ENCODE assay signal across 17 cellular contexts in the genomic region with DNA sequence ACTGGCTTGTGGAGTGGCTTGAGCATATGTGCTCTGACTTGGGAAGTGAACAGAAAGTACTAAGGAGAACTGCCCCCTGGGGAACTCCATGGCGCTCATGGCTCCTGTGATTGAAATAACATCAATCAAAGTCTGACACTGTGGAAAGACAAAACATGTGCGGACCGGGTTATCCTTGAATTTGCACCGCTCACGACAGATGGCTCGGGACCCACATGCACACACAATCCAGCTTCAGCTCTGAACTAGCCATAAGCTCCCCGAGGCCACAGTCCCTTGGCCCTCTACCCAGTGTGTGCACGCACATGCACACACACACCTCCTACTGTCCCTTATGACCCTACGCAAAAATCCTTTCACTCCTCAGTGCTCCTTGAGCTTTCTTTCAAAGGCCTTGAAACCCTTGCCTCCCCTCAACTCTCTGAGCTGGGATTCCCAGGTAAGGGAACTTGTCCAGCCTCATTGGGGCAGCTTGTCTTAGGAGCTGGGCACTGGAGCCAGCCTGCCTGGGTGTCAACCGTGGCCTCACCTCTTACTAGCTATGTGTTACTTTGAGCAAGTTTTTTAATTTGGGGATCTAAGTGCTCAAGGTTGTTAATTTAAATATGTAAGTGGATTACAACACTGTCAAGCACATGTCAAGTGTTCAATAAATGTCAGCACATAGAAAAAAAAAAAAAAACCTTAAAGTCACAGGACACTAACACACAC. TPM values are rescaled to one million over a fixed set of nuclear protein-coding genes. Genes with fewer than 3 reads are reported as not detected.
DNase-seq lines count a peak whose midpoint lies in the region; ATAC-seq, FAIRE-seq and TF ChIP-seq lines count a peak whose summit lies in the region.
"Had no signal": no experiment of that assay in that cellular context is flagged by ENCODE, and none has a peak within 500 bp of the region (broad histone marks: within the 10 kb centered on the region; RNA-seq: fewer than 3 reads in every experiment).

No MANE protein-coding gene starts in this region.

- H3K36me3 ChIP-seq in kidney (ENCODE audit: control insufficient read depth in 1 of 2, insufficient read depth in 2 of 2, low read length in 2 of 2): no peaks in the 10 kb centered on the region
- H3K36me3 ChIP-seq in adrenal gland (replicated peaks in 1 of 2): no peaks in the 10 kb centered on the region
- H3K36me3 ChIP-seq: uterus had no signal

- no peaks in the 10 kb centered on the region for H3K9me3 ChIP-seq in CD4-positive, alpha-beta T cell (ENCODE audit: control insufficient read depth, low read length)
- no peaks in the 10 kb centered on the region for H3K9me3 ChIP-seq in T-helper 17 cell (ENCODE audit: control insufficient read depth, low read length, poor library complexity, severe bottlenecking)
- H3K9me3 ChIP-seq in kidney (ENCODE audit: control insufficient read depth in 1 of 2, low read length in 2 of 2): no peaks in the 10 kb centered on the region
- H3K9me3 ChIP-seq in adrenal gland (replicated peaks in 1 of 3): no peaks in the 10 kb centered on the region
- H3K9me3 ChIP-seq: uterus had no signal

- ATAC-seq in CD4-positive, alpha-beta T cell (ENCODE audit: poor library complexity): no peak
- no peak for ATAC-seq in T-helper 17 cell
- no peak for ATAC-seq in HG03025 (IDR thresholded peaks at IDR 0.05; ENCODE audit: low FRiP score, unreplicated experiment)

- no peak for FAIRE-seq in kidney (lab: Jason Lieb, UNC)
- FAIRE-seq: islet of Langerhans, K562 had no signal

- POLR2A ChIA-PET in CD4-positive, alpha-beta T cell (lab: Charles Lee): interaction anchor here (1.0 to 10.3 kb wide), 10 partner anchors 16 to 87 kb away, joined by 3 to 749 read pairs (median 8); partner anchors contain the start of genes MAL, MRPS5, ZNF2 and ZNF514

- H3K27me3 Mint-ChIP-seq in CD4-positive, alpha-beta T cell: no peaks in the 10 kb centered on the region
- H3K27me3 Mint-ChIP-seq in T-helper 17 cell (no peaks in the 10 kb centered on the region), CD14-positive monocyte (ENCODE audit: low read depth in 3 of 3) (peaks cover 20 to 37% (median 31%) of the 10 kb centered on the region in 3 donors)

- H3K4me1 Mint-ChIP-seq in CD4-positive, alpha-beta T cell (ENCODE audit: low read depth): peaks cover 69% of the 10 kb centered on the region
- peaks cover 47% of the 10 kb centered on the region for H3K4me1 Mint-ChIP-seq in T-helper 17 cell
- peaks cover 8% of the 10 kb centered on the region for H3K4me1 Mint-ChIP-seq in CD14-positive monocyte

- peak overlapping the region; percentile 76 for H3K4me3 Mint-ChIP-seq in CD4-positive, alpha-beta T cell
- H3K4me3 Mint-ChIP-seq in T-helper 17 cell (peak overlapping the region; percentile 77), CD14-positive monocyte (peak overlapping the region in 1 of 2 donors; percentile 37)

- H3K36me3 Mint-ChIP-seq in CD4-positive, alpha-beta T cell (ENCODE audit: low read depth): no peaks in the 10 kb centered on the region
- no peaks in the 10 kb centered on the region for H3K36me3 Mint-ChIP-seq in T-helper 17 cell (ENCODE audit: low read depth)
- no peaks in the 10 kb centered on the region for H3K36me3 Mint-ChIP-seq in CD14-positive monocyte

- intact Hi-C loops in CD4-positive, alpha-beta T cell (cut with DNase I, micrococcal nuclease): loop anchor here (1.0 to 5.0 kb wide), 3 partner anchors 36 to 79 kb away; partner anchors contain the start of gene ZNF514 (in 1 of the 2)
- intact Hi-C loops in kidney (cut with DNase I): no loop called here
- intact Hi-C loops in CD14-positive monocyte (cut with micrococcal nuclease): no loop called here
- intact Hi-C loops in adrenal gland (cut with DNase I): no loop called here

- TF ChIP-seq CTCF in CD4-positive, alpha-beta T cell (IDR thresholded peaks at IDR 0.05): no peak
- no peak for TF ChIP-seq CTCF in kidney (IDR thresholded peaks at IDR 0.05; ENCODE audit: borderline replicate concordance, extremely low read depth, insufficient read depth)
- no peak for TF ChIP-seq CTCF in CD14-positive monocyte (IDR thresholded peaks at IDR 0.05)
- no peak for TF ChIP-seq CTCF in adrenal gland (IDR thresholded peaks at IDR 0.05)

- no peaks in the 10 kb centered on the region for H3K9me3 Mint-ChIP-seq in CD4-positive, alpha-beta T cell
- H3K9me3 Mint-ChIP-seq in CD14-positive monocyte: peaks cover 0 to 2% (median 0%) of the 10 kb centered on the region in 7 donors

- 42 to 68% (median 51%) methylated on average over 9 to 10 of the region's 10 CpGs for WGBS in adrenal gland, 4 donors

- TF ChIP-seq POLR2A in adrenal gland (IDR thresholded peaks at IDR 0.05): no peak

- H3K27ac Mint-ChIP-seq in CD4-positive, alpha-beta T cell: peak overlapping the region; percentile 93
- peak overlapping the region; percentile 94 for H3K27ac Mint-ChIP-seq in T-helper 17 cell
- no peak overlapping the region for H3K27ac Mint-ChIP-seq in CD14-positive monocyte

- DNase-seq in CD4-positive, alpha-beta T cell: no peak
- DNase-seq in DMS 273 treated with DMSO at 0.1 percent for 48 hours (lab: John Stamatoyannopoulos, UW) (peak; percentile 51), T-helper 17 cell (no peak), kidney (peak; percentile 28), CD14-positive monocyte (ENCODE audit: low spot score) (no peak), adrenal gland (no peak), NCI-H1048 (lab: John Stamatoyannopoulos, UW) (no peak)
- DNase-seq: activated T-cell treated with anti-CD3 and anti-CD28 coated beads for 4 hours; NCI-H1436; stimulated activated CD4-positive, alpha-beta T cell treated with anti-CD3 and anti-CD28 coated beads, Interleukin-4, amount 100 ng/mL, for 1 hour; uterus had no signal

- peak overlapping the region; percentile 27 for H3K27ac ChIP-seq in CD4-positive, alpha-beta T cell (ENCODE audit: low read depth, low read length)
- H3K27ac ChIP-seq in kidney (ENCODE audit: low read depth in 2 of 2, low read length in 2 of 2) (no peak overlapping the region), adrenal gland (no peak overlapping the region)
- H3K27ac ChIP-seq: SK-N-MC, uterus had no signal

- no peak overlapping the region for H3K4me3 ChIP-seq in kidney (ENCODE audit: low read length in 2 of 2)
- H3K4me3 ChIP-seq in adrenal gland: no peak overlapping the region
- H3K4me3 ChIP-seq: K562, uterus had no signal

- no peak overlapping the region for H3K9ac ChIP-seq in kidney (ENCODE audit: low read length in 2 of 2)

- CTCF ChIA-PET in CD4-positive, alpha-beta T cell (lab: Charles Lee): interaction anchor here (0.7 to 10.4 kb wide), 8 partner anchors 10 to 54 kb away, joined by 3 to 223 read pairs (median 6); partner anchors contain the start of genes MAL and MRPS5

- H3K27me3 ChIP-seq in CD4-positive, alpha-beta T cell (ENCODE audit: control insufficient read depth, insufficient read depth, low read length): no peaks in the 10 kb centered on the region
- peaks cover 20% of the 10 kb centered on the region for H3K27me3 ChIP-seq in adrenal gland

- H3K4me1 ChIP-seq in kidney (ENCODE audit: control insufficient read depth in 1 of 2, insufficient read depth in 1 of 2, low read depth in 1 of 2, low read length in 2 of 2) (peaks cover 0 to 13% of the 10 kb centered on the region in 2 donors), adrenal gland (replicated peaks in 1 of 2) (peaks cover 0 to 6% of the 10 kb centered on the region in 2 donors)

RNA-seq across cellular contexts. Expression of gene MRPS5, which starts 43.6 kb away (rescaled TPM):
- total RNA-seq in CD4-positive, alpha-beta T cell: 10 to 100 TPM; 15.3 to 16.3 TPM
- total RNA-seq in T-helper 17 cell (10 to 100 TPM; 30.1 TPM), kidney (53.1 TPM), adrenal gland (10 to 100 TPM; 41.0 to 64.3 (median 48.4) TPM)
- polyA plus RNA-seq in kidney (ENCODE audit: insufficient read depth, low read depth, low replicate concordance) (118 TPM), CD14-positive monocyte (10 to 100 TPM; 30.9 to 35.2 TPM), adrenal gland (10 to 100 TPM; 72.0 to 96.7 (median 93.4) TPM)

RNA-seq across cellular contexts. Expression of gene MAL, which starts 52.5 kb away (rescaled TPM):
- 100 to 1,000 TPM; 101 to 102 TPM for total RNA-seq in CD4-positive, alpha-beta T cell
- total RNA-seq in T-helper 17 cell: 100 to 1,000 TPM; 127 to 159 TPM
- total RNA-seq in kidney: 477 TPM
- 1,006 TPM for polyA plus RNA-seq in kidney (ENCODE audit: insufficient read depth, low read depth, low replicate concordance)
- polyA plus RNA-seq in CD14-positive monocyte: under 1 TPM; 0.39 to 0.48 TPM
- total RNA-seq in adrenal gland: under 1 TPM in 4 of 8 donors, not detected in 4; 0.32 to 0.69 (median 0.55) TPM
- 1 to 10 TPM; 1.1 to 4.5 (median 1.2) TPM for polyA plus RNA-seq in adrenal gland
- total RNA-seq: K562, NCI-H460, osteocyte had no signal
- polyA plus RNA-seq: K562 had no signal

Comparison
In these comparisons a context has a peak if more than half of its experiments do, and no peak if none do; other contexts are left out.
1. DNase-seq: peak in DMS 273 treated with DMSO at 0.1 percent for 48 hours (single experiment) and kidney (single experiment); none in CD4-positive, alpha-beta T cell (0 of 10), T-helper 17 cell (0 of 3), CD14-positive monocyte (single experiment), adrenal gland (0 of 7) and NCI-H1048 (single experiment).
2. H3K27ac Mint-ChIP-seq: peak in CD4-positive, alpha-beta T cell (single experiment) and T-helper 17 cell (single experiment); none in CD14-positive monocyte (0 of 7).
3. RNA of gene MAL, which starts 52.5 kb away (total RNA-seq): 477 TPM in kidney (single experiment), 127 to 159 TPM in T-helper 17 cell and 101 to 102 TPM in CD4-positive, alpha-beta T cell; 0.32 to 0.69 TPM in adrenal gland; every median in the first group is over 10 times any median in the second.
4. intact Hi-C loops: an anchor here in CD4-positive, alpha-beta T cell (1.0 to 5.0 kb wide); none called in kidney, CD14-positive monocyte and adrenal gland.